Comparison of ENCODE assay signal across 8 cellular contexts in the genomic region with DNA sequence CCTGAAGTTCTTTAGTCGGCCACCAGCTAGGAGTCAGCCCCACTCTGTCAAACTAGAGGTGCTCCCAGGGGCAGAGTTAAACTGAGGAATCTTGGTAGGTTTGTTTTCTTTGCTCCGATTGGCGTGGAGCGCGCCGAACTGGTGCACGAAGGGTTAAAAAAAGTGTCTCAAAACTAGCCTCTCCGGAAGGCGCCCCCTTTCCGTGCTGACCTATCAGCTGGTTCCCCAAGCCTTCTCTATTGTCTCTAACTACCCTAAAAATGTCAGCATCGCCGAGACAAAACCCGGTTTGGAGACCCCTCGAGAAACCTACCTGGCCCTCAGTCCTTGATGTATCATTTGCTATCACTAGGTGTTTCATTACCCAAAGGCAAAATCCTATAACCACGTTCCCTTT. TPM values are rescaled to one million over a fixed set of nuclear protein-coding genes. Genes with fewer than 3 reads are reported as not detected.
DNase-seq lines count a peak whose midpoint lies in the region; ATAC-seq, FAIRE-seq and TF ChIP-seq lines count a peak whose summit lies in the region.

No MANE protein-coding gene starts in this region.

- no peak overlapping the region for H3K27ac Mint-ChIP-seq in chondrocyte (ENCODE audit: unreplicated experiment)

- TF ChIP-seq CTCF in cardiac muscle cell (IDR thresholded peaks at IDR 0.05; ENCODE audit: low read depth, low read length): no peak
- peak; percentile 20 for TF ChIP-seq CTCF in chondrocyte (IDR thresholded peaks at IDR 0.05)
- no peak for TF ChIP-seq CTCF in lung (IDR thresholded peaks at IDR 0.05; ENCODE audit: control extremely low read depth, extremely low read depth)

- ATAC-seq in lung (ENCODE audit: insufficient read depth, low FRiP score) (no peak), GM21360 (IDR thresholded peaks at IDR 0.05; ENCODE audit: unreplicated experiment) (no peak), GM21723 (IDR thresholded peaks at IDR 0.05; ENCODE audit: unreplicated experiment) (no peak)

- no peak overlapping the region for H3K4me3 Mint-ChIP-seq in chondrocyte (ENCODE audit: unreplicated experiment)

- DNase-seq in cardiac muscle cell (ENCODE audit: low read depth in 1 of 2, low spot score in 1 of 2) (peak; percentile 45 to 52), cardiac septum (ENCODE audit: low spot score) (no peak), chondrocyte (ENCODE audit: low spot score) (no peak), lung (ENCODE audit: low spot score) (no peak), urothelium cell line (ENCODE audit: low spot score) (peak; percentile 24), NCI-H2107 treated with DMSO at 0.1 percent for 48 hours (lab: John Stamatoyannopoulos, UW; ENCODE audit: unreplicated experiment) (no peak)

- peaks cover 8% of the 10 kb centered on the region for H3K36me3 ChIP-seq in cardiac muscle cell
- H3K36me3 ChIP-seq in lung (ENCODE audit: control insufficient read depth in 2 of 2, insufficient read depth in 2 of 2, low read length in 2 of 2): no peaks in the 10 kb centered on the region

- intact Hi-C loops in cardiac septum (cut with DNase I): loop anchor here (5.0 to 10.0 kb wide), 6 partner anchors 90 to 1317 kb away; a partner anchor contains a TSS

- H3K4me3 ChIP-seq in cardiac muscle cell: peak overlapping the region; percentile 94
- H3K4me3 ChIP-seq in lung: peak overlapping the region; percentile 48

- H3K4me1 ChIP-seq in cardiac muscle cell (ENCODE audit: low read depth): peaks cover 25% of the 10 kb centered on the region
- H3K4me1 ChIP-seq in lung (ENCODE audit: control insufficient read depth in 2 of 2, insufficient read depth in 2 of 2, low read length in 2 of 2): peaks cover 2 to 3% of the 10 kb centered on the region in 2 donors

- H3K36me3 Mint-ChIP-seq in chondrocyte (ENCODE audit: low read depth): peaks cover 5% of the 10 kb centered on the region

- peaks cover 43% of the 10 kb centered on the region for H3K4me1 Mint-ChIP-seq in chondrocyte (ENCODE audit: low read depth)

- H3K9me3 ChIP-seq in cardiac muscle cell (ENCODE audit: low read depth) (no peaks in the 10 kb centered on the region), lung (ENCODE audit: control insufficient read depth in 2 of 2, insufficient read depth in 1 of 2, low read length in 1 of 2) (no peaks in the 10 kb centered on the region)

- no peaks in the 10 kb centered on the region for H3K27me3 Mint-ChIP-seq in chondrocyte (ENCODE audit: low read depth)

- 1 to 2% methylated on average over 15 of the region's 15 CpGs for WGBS in lung, 2 donors

- FAIRE-seq in urothelium cell line (lab: Jason Lieb, UNC): no peak

- H3K27me3 ChIP-seq in cardiac muscle cell (no peaks in the 10 kb centered on the region), lung (ENCODE audit: control insufficient read depth, insufficient read depth) (no peaks in the 10 kb centered on the region)

- H3K9me3 Mint-ChIP-seq in chondrocyte (ENCODE audit: low read depth): no peaks in the 10 kb centered on the region

- peak overlapping the region; percentile 93 for H3K27ac ChIP-seq in cardiac muscle cell
- H3K27ac ChIP-seq in lung (ENCODE audit: low read depth in 1 of 2, low read length in 1 of 2): peak overlapping the region; percentile 12 to 63

RNA-seq across cellular contexts. Expression of a gene that starts 2.2 kb away (rescaled TPM):
- total RNA-seq in cardiac muscle cell (107 and 171 TPM in 2 replicates), cardiac septum (40.5 TPM), chondrocyte (140 to 237 TPM (median 226 TPM) in 3 replicates), lung (10 to 100 TPM in 1 of 2 donors, 1 to 10 TPM in 1; 4.4 to 53.7 TPM)
- polyA plus RNA-seq in cardiac muscle cell (132 and 210 TPM in 2 replicates), lung (1 to 10 TPM; 1.9 to 3.3 TPM)

Comparison
In these comparisons a context has a peak if more than half of its experiments do, and no peak if none do; other contexts are left out.
1. DNase-seq: peak in cardiac muscle cell (2 of 2) and urothelium cell line (single experiment); none in cardiac septum (single experiment), chondrocyte (single experiment), lung (single experiment) and NCI-H2107 treated with DMSO at 0.1 percent for 48 hours (single experiment).